In genomic region chr6:341914-342831, GRCh38 we compare ENCODE assay signal across 1 cellular context.
A peak's percentile ranks its signal among the peaks of the same experiment; 100 is the strongest.
TF ChIP-seq lines count a peak whose summit lies in the region.

No MANE protein-coding gene starts in this region.

TF ChIP-seq in GM12878, 131 proteins besides CTCF, POLR2A, EP300 and RAD21 (continued from another document and continues in another):
- TF ChIP-seq PBX3 (IDR thresholded peaks at IDR 0.05; ENCODE audit: insufficient replicate concordance, low read depth, low read length) (peak; percentile 83), SMAD5 (IDR thresholded peaks at IDR 0.05; ENCODE audit: low read depth) (no peak), ZBTB11 (CRISPR knock-in tag; IDR thresholded peaks at IDR 0.05) (no peak), KDM1A (IDR thresholded peaks at IDR 0.05; ENCODE audit: borderline replicate concordance) (no peak), SMARCA5 (IDR thresholded peaks at IDR 0.05) (no peak; the same call in 1 of the 2 replicates), POLR2AphosphoS5 (IDR thresholded peaks at IDR 0.05; ENCODE audit: low read length) (peak; percentile 55), YBX1 (IDR thresholded peaks at IDR 0.05) (no peak), IKZF1 (conservative IDR thresholded peaks at IDR 0.05) (peak; percentile 81), ASH2L (IDR thresholded peaks at IDR 0.05; ENCODE audit: borderline replicate concordance, low read depth) (no peak), ZNF384 (IDR thresholded peaks at IDR 0.05; ENCODE audit: borderline replicate concordance, low read depth, low read length) (no peak), MEF2B (IDR thresholded peaks at IDR 0.05; ENCODE audit: partially characterized antibody, poor library complexity, severe bottlenecking) (peak; percentile 85), IRF3 (IDR thresholded peaks at IDR 0.05) (no peak), USF1 (IDR thresholded peaks at IDR 0.05; ENCODE audit: borderline replicate concordance, extremely low read length, insufficient read depth, low read depth, low read length) (no peak), CREM (IDR thresholded peaks at IDR 0.05; ENCODE audit: low read depth) (peak; percentile 99), SREBF1 (IDR thresholded peaks at IDR 0.05; ENCODE audit: low read length) (peak; percentile 35; the same call in 1 of the 2 replicates), KLF5 (IDR thresholded peaks at IDR 0.05; ENCODE audit: partially characterized antibody) (peak; percentile 95), CEBPB (IDR thresholded peaks at IDR 0.05; ENCODE audit: borderline replicate concordance in 1 of 2, low read depth in 2 of 2, low read length in 2 of 2) (no peak), STAT3 (IDR thresholded peaks at IDR 0.05; ENCODE audit: low read depth, low read length) (peak; percentile 91), SREBF2 (IDR thresholded peaks at IDR 0.05; ENCODE audit: low read length) (no peak), EED (IDR thresholded peaks at IDR 0.05; ENCODE audit: low read depth) (peak; percentile 74; the same call in 1 of the 2 replicates), RAD51 (IDR thresholded peaks at IDR 0.05) (no peak), FOXM1 (IDR thresholded peaks at IDR 0.05; ENCODE audit: low read depth, low read length) (no peak), MLLT1 (IDR thresholded peaks at IDR 0.05) (peak; percentile 96), POU2F2 (IDR thresholded peaks at IDR 0.05; ENCODE audit: borderline replicate concordance, low read depth, low read length) (peak; percentile 92), ZBTB4 (CRISPR knock-in tag; IDR thresholded peaks at IDR 0.05) (no peak), NFIC (IDR thresholded peaks at IDR 0.05; ENCODE audit: low read depth, low read length) (no peak), TCF3 (IDR thresholded peaks at IDR 0.05; ENCODE audit: borderline replicate concordance, insufficient read depth, low read depth, low read length) (peak; percentile 98), MYB (IDR thresholded peaks at IDR 0.05; ENCODE audit: borderline replicate concordance, low read depth, low read length) (peak; percentile 61; the same call in 1 of the 2 replicates), BRCA1 (IDR thresholded peaks at IDR 0.05; ENCODE audit: low read depth, low read length) (peak; percentile 19; the same call in 1 of the 2 replicates), ZNF592 (IDR thresholded peaks at IDR 0.05) (peak; percentile 97), SUZ12 (IDR thresholded peaks at IDR 0.05; ENCODE audit: unreplicated experiment) (no peak), RBBP5 (conservative IDR thresholded peaks at IDR 0.05) (no peak), IRF5 (IDR thresholded peaks at IDR 0.05; ENCODE audit: borderline replicate concordance) (no peak), CEBPZ (IDR thresholded peaks at IDR 0.05; ENCODE audit: low read depth, low read length) (no peak), EGR1 (IDR thresholded peaks at IDR 0.05; ENCODE audit: borderline replicate concordance in 1 of 2, low read depth in 2 of 2, low read length in 2 of 2) (no peak), PKNOX1 (IDR thresholded peaks at IDR 0.05) (peak; percentile 87)
